ENCODE assay signal across 22 cellular contexts in the genomic region with DNA sequence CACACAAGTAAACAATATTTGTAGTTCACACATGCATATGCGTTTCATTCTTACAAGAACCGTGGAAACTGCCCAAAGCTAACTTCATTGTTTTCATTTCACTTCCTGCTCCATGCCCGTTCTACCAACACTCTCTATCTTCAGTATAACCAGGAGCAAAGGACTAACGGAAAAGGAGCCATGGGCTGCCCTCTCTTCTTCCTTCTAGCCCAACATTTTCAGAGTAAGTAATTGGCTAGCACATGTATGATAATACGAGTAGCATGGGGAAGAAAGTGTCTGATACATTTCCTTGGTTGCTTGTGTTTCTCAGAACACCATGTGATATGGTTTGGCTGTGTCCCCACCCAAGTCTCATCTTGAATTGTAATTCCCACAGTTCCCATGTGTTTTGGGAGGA.
"Had no signal": no experiment of that assay in that cellular context is flagged by ENCODE, and none has a peak within 500 bp of the region (broad histone marks: within the 10 kb centered on the region; RNA-seq: fewer than 3 reads in every experiment).

No MANE protein-coding gene starts in this region.

- H3K27ac ChIP-seq: brain microvascular endothelial cell, cardiac muscle cell, PC-9 had no signal

- H3K4me3 ChIP-seq: cardiac muscle cell, PC-9 had no signal

- H2AFZ ChIP-seq: PC-9 had no signal

- H3K36me3 ChIP-seq: brain microvascular endothelial cell, cardiac muscle cell had no signal

- H3K27me3 ChIP-seq: brain microvascular endothelial cell, cardiac muscle cell had no signal

- DNase-seq: activated B cell treated with CpG ODN at 0.5 μM for 24 hours; activated CD4-positive, alpha-beta T cell treated with anti-CD3 and anti-CD28 coated beads for 1 hour; activated CD4-positive, alpha-beta T cell treated with anti-CD3 and anti-CD28 coated beads, Interleukin-2, amount 10 ng/mL, durations not matched to agents 24 days and 14 days; activated CD4-positive, alpha-beta T cell treated with anti-CD3 and anti-CD28 coated beads, Interleukin-2, amount 50 U/mL, for 48 hours; activated gamma-delta T cell; activated naive CD4-positive, alpha-beta T cell treated with anti-CD3 and anti-CD28 coated beads for 36 hours; activated T-cell treated with anti-CD3 and anti-CD28 coated beads for 4 hours; activated T-cell treated with anti-CD3 and anti-CD28 coated beads, Interleukin-2, amount 50 U/mL, for 48 hours; brain microvascular endothelial cell; Kasumi-1; NCI-H1048; NCI-H146; NCI-H187 treated with DMSO at 0.1 percent for 48 hours; NCI-H2081 treated with DMSO at 0.1 percent for 48 hours; NCI-H446; NCI-H524; PC-9; SHP77 treated with DMSO at 0.1 percent for 48 hours; T-helper 17 cell; T-helper 9 cell had no signal

- H3K4me2 ChIP-seq: PC-9 had no signal

- FAIRE-seq: TTC549 had no signal
